Comparison of ENCODE assay signal across 1 cellular context in the genomic region with DNA sequence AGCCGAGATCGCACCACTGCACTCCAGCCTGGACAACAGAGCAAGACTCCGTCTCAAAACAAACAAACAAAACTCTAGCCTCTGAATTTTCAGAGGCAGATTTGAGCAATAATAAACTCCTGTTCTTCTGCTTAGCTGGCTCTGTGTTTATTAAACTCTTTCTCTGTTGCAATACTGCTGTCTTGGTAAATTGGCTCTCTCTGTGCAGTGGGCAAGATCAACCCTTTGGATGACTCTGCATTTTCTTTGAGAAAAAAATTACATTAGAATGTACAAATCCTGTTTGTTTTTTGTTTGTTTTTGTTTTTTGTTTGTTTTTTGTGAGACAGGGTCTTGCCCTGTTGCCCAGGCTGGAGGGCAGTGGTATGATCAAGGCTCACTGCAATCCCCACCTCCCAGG.
TF ChIP-seq lines count a peak whose summit lies in the region.

No MANE protein-coding gene starts in this region.

TF ChIP-seq in HEK293, 187 proteins besides CTCF, POLR2A, EP300 and RAD21 (continued from another document):
- TF ChIP-seq, protein P1, sequence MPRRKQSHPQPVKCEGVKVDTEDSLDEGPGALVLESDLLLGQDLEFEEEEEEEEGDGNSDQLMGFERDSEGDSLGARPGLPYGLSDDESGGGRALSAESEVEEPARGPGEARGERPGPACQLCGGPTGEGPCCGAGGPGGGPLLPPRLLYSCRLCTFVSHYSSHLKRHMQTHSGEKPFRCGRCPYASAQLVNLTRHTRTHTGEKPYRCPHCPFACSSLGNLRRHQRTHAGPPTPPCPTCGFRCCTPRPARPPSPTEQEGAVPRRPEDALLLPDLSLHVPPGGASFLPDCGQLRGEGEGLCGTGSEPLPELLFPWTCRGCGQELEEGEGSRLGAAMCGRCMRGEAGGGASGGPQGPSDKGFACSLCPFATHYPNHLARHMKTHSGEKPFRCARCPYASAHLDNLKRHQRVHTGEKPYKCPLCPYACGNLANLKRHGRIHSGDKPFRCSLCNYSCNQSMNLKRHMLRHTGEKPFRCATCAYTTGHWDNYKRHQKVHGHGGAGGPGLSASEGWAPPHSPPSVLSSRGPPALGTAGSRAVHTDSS (tag by site-specific recombination; IDR thresholded peaks at IDR 0.05): no peak
- TF ChIP-seq, protein P2, sequence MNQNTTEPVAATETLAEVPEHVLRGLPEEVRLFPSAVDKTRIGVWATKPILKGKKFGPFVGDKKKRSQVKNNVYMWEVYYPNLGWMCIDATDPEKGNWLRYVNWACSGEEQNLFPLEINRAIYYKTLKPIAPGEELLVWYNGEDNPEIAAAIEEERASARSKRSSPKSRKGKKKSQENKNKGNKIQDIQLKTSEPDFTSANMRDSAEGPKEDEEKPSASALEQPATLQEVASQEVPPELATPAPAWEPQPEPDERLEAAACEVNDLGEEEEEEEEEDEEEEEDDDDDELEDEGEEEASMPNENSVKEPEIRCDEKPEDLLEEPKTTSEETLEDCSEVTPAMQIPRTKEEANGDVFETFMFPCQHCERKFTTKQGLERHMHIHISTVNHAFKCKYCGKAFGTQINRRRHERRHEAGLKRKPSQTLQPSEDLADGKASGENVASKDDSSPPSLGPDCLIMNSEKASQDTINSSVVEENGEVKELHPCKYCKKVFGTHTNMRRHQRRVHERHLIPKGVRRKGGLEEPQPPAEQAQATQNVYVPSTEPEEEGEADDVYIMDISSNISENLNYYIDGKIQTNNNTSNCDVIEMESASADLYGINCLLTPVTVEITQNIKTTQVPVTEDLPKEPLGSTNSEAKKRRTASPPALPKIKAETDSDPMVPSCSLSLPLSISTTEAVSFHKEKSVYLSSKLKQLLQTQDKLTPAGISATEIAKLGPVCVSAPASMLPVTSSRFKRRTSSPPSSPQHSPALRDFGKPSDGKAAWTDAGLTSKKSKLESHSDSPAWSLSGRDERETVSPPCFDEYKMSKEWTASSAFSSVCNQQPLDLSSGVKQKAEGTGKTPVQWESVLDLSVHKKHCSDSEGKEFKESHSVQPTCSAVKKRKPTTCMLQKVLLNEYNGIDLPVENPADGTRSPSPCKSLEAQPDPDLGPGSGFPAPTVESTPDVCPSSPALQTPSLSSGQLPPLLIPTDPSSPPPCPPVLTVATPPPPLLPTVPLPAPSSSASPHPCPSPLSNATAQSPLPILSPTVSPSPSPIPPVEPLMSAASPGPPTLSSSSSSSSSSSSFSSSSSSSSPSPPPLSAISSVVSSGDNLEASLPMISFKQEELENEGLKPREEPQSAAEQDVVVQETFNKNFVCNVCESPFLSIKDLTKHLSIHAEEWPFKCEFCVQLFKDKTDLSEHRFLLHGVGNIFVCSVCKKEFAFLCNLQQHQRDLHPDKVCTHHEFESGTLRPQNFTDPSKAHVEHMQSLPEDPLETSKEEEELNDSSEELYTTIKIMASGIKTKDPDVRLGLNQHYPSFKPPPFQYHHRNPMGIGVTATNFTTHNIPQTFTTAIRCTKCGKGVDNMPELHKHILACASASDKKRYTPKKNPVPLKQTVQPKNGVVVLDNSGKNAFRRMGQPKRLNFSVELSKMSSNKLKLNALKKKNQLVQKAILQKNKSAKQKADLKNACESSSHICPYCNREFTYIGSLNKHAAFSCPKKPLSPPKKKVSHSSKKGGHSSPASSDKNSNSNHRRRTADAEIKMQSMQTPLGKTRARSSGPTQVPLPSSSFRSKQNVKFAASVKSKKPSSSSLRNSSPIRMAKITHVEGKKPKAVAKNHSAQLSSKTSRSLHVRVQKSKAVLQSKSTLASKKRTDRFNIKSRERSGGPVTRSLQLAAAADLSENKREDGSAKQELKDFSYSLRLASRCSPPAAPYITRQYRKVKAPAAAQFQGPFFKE (tag by site-specific recombination; IDR thresholded peaks at IDR 0.05; ENCODE audit: borderline replicate concordance): no peak
- TF ChIP-seq SETDB1 (IDR thresholded peaks at IDR 0.05; ENCODE audit: insufficient read length, low read length) (peak; percentile 95), ZNF558 (tag by site-specific recombination; IDR thresholded peaks at IDR 0.05) (no peak)
